ENCODE assay signal across 8 cellular contexts in genomic region chr19:12779162-12779993, GRCh38. TPM values are rescaled to one million over a fixed set of nuclear protein-coding genes. Genes with fewer than 3 reads are reported as not detected.
DNase-seq lines count a peak whose midpoint lies in the region; ATAC-seq, FAIRE-seq and TF ChIP-seq lines count a peak whose summit lies in the region.

No MANE protein-coding gene starts in this region.

- peak overlapping the region; percentile 86 for H3K4me2 ChIP-seq in A549

- H3K4me1 Mint-ChIP-seq in dendritic cell treated with granulocyte-macrophage colony-stimulating factor and Interleukin-4, amounts not matched to agents 40 ng/mL and 50 ng/mL, for 4 days (ENCODE audit: low read depth), result peaks cover 40% of the 10 kb centered on the region
- H3K4me1 Mint-ChIP-seq in mesothelial cell of epicardium, result peaks cover 32% of the 10 kb centered on the region

- H3K4me1 ChIP-seq in A549, result peaks cover 50% of the 10 kb centered on the region
- no peaks in the 10 kb centered on the region for H3K4me1 ChIP-seq in aorta (ENCODE audit: control insufficient read depth in 1 of 2, insufficient read depth in 2 of 2, low read length in 2 of 2)

- 78% methylated on average over 10 of the region's 15 CpGs for WGBS in A549 (ENCODE audit: missing lambda C conversion rate)
- 58 to 60% methylated on average over 15 of the region's 15 CpGs for WGBS in aorta, 2 donors

- H3K27ac Mint-ChIP-seq in dendritic cell treated with granulocyte-macrophage colony-stimulating factor and Interleukin-4, amounts not matched to agents 40 ng/mL and 50 ng/mL, for 4 days, result peak overlapping the region; percentile 91
- H3K27ac Mint-ChIP-seq in mesothelial cell of epicardium, result peak overlapping the region; percentile 96

- no peak for TF ChIP-seq POLR2A in A549 (IDR thresholded peaks at IDR 0.05; ENCODE audit: low read length)

- H3K27ac ChIP-seq in A549, result peak overlapping the region; percentile 91 to 99
- H3K27ac ChIP-seq in aorta (ENCODE audit: low read depth in 1 of 2, low read length in 2 of 2), result peak overlapping the region; percentile 83 to 84

- H3K9me3 ChIP-seq in A549, result no peaks in the 10 kb centered on the region
- H3K9me3 ChIP-seq in aorta (ENCODE audit: control insufficient read depth, low read length), result no peaks in the 10 kb centered on the region

- peak overlapping the region; percentile 55; the same call in 2 of the 3 replicates for H3K4me3 ChIP-seq in A549
- H3K4me3 ChIP-seq in aorta (ENCODE audit: low read length in 2 of 2), result no peak overlapping the region

- TF ChIP-seq CTCF in A549 (IDR thresholded peaks at IDR 0.05), result no peak
- TF ChIP-seq CTCF in GM12872 (IDR thresholded peaks at IDR 0.05; ENCODE audit: insufficient read depth, low read depth, low read length), result 0 out of 3 replicates have a peak, but pooled peaks have one; percentile 19
- no peak for TF ChIP-seq CTCF in mesothelial cell of epicardium (IDR thresholded peaks at IDR 0.05; ENCODE audit: unreplicated experiment)

- intact Hi-C loops in dendritic cell treated with granulocyte-macrophage colony-stimulating factor and Interleukin-4, amounts not matched to agents 40 ng/mL and 50 ng/mL, for 4 days (cut with micrococcal nuclease), result no loop called here
- intact Hi-C loops in aorta (cut with DNase I), result no loop called here

- POLR2A ChIA-PET in A549 (lab: Yijun Ruan, JAX), result interaction anchor here (2.7 to 3.9 kb wide), 2 partner anchors 9 to 14 kb away, joined by 24 to 122 read pairs; partner anchors contain the start of gene JUNB

- no peaks in the 10 kb centered on the region for H3K27me3 ChIP-seq in aorta (ENCODE audit: control insufficient read depth in 1 of 2, insufficient read depth in 2 of 2, low read length in 1 of 2)

- no peaks in the 10 kb centered on the region for H3K9me3 Mint-ChIP-seq in dendritic cell treated with granulocyte-macrophage colony-stimulating factor and Interleukin-4, amounts not matched to agents 40 ng/mL and 50 ng/mL, for 4 days
- no peaks in the 10 kb centered on the region for H3K9me3 Mint-ChIP-seq in mesothelial cell of epicardium

- peak; percentile 3 to 12; a peak in 3 of 6 replicates for ATAC-seq in A549
- no peak for ATAC-seq in aorta (ENCODE audit: low FRiP score)
- ATAC-seq in HG02642 (IDR thresholded peaks at IDR 0.05; ENCODE audit: poor library complexity, unreplicated experiment), result no peak

- no peaks in the 10 kb centered on the region for H3K36me3 ChIP-seq in aorta (ENCODE audit: control insufficient read depth in 1 of 2, insufficient read depth in 2 of 2, low read length in 1 of 2)

- CTCF ChIA-PET in A549 (lab: Yijun Ruan, JAX), result interaction anchor here (1.4 to 29.7 kb wide), 5 partner anchors 8 to 104 kb away, joined by 3 to 901 read pairs (median 58); partner anchors contain the start of genes BEST2, GET3, JUNB and PRDX2

- TF ChIP-seq EP300 in A549 (IDR thresholded peaks at IDR 0.05), result no peak

- peak overlapping the region; percentile 83 for H3K4me3 Mint-ChIP-seq in dendritic cell treated with granulocyte-macrophage colony-stimulating factor and Interleukin-4, amounts not matched to agents 40 ng/mL and 50 ng/mL, for 4 days
- H3K4me3 Mint-ChIP-seq in mesothelial cell of epicardium, result peak overlapping the region; percentile 73

- DNase-seq in A549 (ENCODE audit: low read depth in 1 of 2, low spot score in 1 of 2), result peak in 1 of 2 experiments; percentile 62
- DNase-seq in RPMI8226, result peak; percentile 53
- DNase-seq in mesothelial cell of epicardium (ENCODE audit: low spot score in 2 of 2, unreplicated experiment in 2 of 2), result peak in 1 of 2 experiments; percentile 55
- peak; percentile 87 to 89 for DNase-seq in aorta
- no peak for DNase-seq in GDM1 (lab: John Stamatoyannopoulos, UW)

- no peak for TF ChIP-seq RAD21 in A549 (conservative IDR thresholded peaks at IDR 0.05 in 1 of 2, IDR thresholded peaks at IDR 0.05 in 1 of 2)

- FAIRE-seq in A549 (lab: Jason Lieb, UNC), result no peak

- peaks cover 13% of the 10 kb centered on the region for H3K36me3 Mint-ChIP-seq in dendritic cell treated with granulocyte-macrophage colony-stimulating factor and Interleukin-4, amounts not matched to agents 40 ng/mL and 50 ng/mL, for 4 days (ENCODE audit: low read depth)
- no peaks in the 10 kb centered on the region for H3K36me3 Mint-ChIP-seq in mesothelial cell of epicardium

- no peaks in the 10 kb centered on the region for H3K27me3 Mint-ChIP-seq in dendritic cell treated with granulocyte-macrophage colony-stimulating factor and Interleukin-4, amounts not matched to agents 40 ng/mL and 50 ng/mL, for 4 days
- no peaks in the 10 kb centered on the region for H3K27me3 Mint-ChIP-seq in mesothelial cell of epicardium (ENCODE audit: low read depth)

TF ChIP-seq in A549, 52 proteins besides CTCF, POLR2A, EP300 and RAD21:
- TF ChIP-seq BHLHE40 (IDR thresholded peaks at IDR 0.05; ENCODE audit: low read depth, low read length), result no peak
- peak; percentile 18; the same call in 1 of the 2 replicates for TF ChIP-seq MAX (IDR thresholded peaks at IDR 0.05)

RNA-seq across cellular contexts. Expression of gene HOOK2, which starts 4.0 kb away (rescaled TPM):
- polyA plus RNA-seq in A549 (2011; rRNA removed) (8.3 and 10.1 TPM in 2 replicates), A549 (2017; fragmentation: RNase III; extraction: RNeasy Plus Mini Kit Qiagen cat#74134 plus additional on column Dnase treatment) (18.5 to 24.6 TPM (median 21.5 TPM) in 3 replicates), aorta (10 to 100 TPM; 14.4 to 92.5 TPM)
- 13.8 TPM in 2 replicates for polyA plus RNA-seq in A549 (2012; cell fraction: cytosol; rRNA removed)
- 40.4 and 46.5 TPM in 2 replicates for polyA plus RNA-seq in A549 (2012; cell fraction: nucleus; rRNA removed)
- 5.5 and 9.8 TPM in 2 replicates for polyA minus RNA-seq in A549 (2011; rRNA and poly(A)+ RNA removed)
- total RNA-seq in mesothelial cell of epicardium (89.2 to 93.7 TPM (median 92.7 TPM) in 3 replicates), aorta (10 to 100 TPM; 28.5 to 45.5 TPM)

RNA-seq across cellular contexts. Expression of gene JUNB, which starts 11.9 kb away (rescaled TPM):
- polyA plus RNA-seq in A549 (2011; rRNA removed), result 72.5 and 94.7 TPM in 2 replicates
- 165 and 253 TPM in 2 replicates for polyA plus RNA-seq in A549 (2012; cell fraction: cytosol; rRNA removed)
- 411 and 478 TPM in 2 replicates for polyA plus RNA-seq in A549 (2012; cell fraction: nucleus; rRNA removed)
- polyA plus RNA-seq in A549 (2017; fragmentation: RNase III; extraction: RNeasy Plus Mini Kit Qiagen cat#74134 plus additional on column Dnase treatment), result 47.2 to 57.7 TPM (median 55.6 TPM) in 3 replicates
- 30.8 and 31.4 TPM in 2 replicates for polyA minus RNA-seq in A549 (2011; rRNA and poly(A)+ RNA removed)
- total RNA-seq in mesothelial cell of epicardium, result 160 to 169 TPM (median 164 TPM) in 3 replicates
- 100 to 1,000 TPM; 250 to 609 TPM for total RNA-seq in aorta
- polyA plus RNA-seq in aorta, result 100 to 1,000 TPM in 1 of 2 donors, 10 to 100 TPM in 1; 97.0 to 623 TPM

RNA-seq across cellular contexts. Expression of gene PRDX2, which starts 22.2 kb away (rescaled TPM):
- polyA plus RNA-seq in A549 (2011; rRNA removed) (0.48 and 0.57 TPM in 2 replicates), A549 (2017; fragmentation: RNase III; extraction: RNeasy Plus Mini Kit Qiagen cat#74134 plus additional on column Dnase treatment) (0.49 to 0.91 TPM (median 0.84 TPM) in 3 replicates), aorta (100 to 1,000 TPM; 151 to 202 TPM)
- 1.1 and 1.3 TPM in 2 replicates for polyA plus RNA-seq in A549 (2012; cell fraction: cytosol; rRNA removed)
- 1.3 and 1.5 TPM in 2 replicates for polyA plus RNA-seq in A549 (2012; cell fraction: nucleus; rRNA removed)
- 0.49 and 0.95 TPM in 2 replicates for polyA minus RNA-seq in A549 (2011; rRNA and poly(A)+ RNA removed)
- total RNA-seq in mesothelial cell of epicardium (361 to 381 TPM (median 380 TPM) in 3 replicates), aorta (100 to 1,000 TPM in 1 of 2 donors, 10 to 100 TPM in 1; 90.5 to 118 TPM)

RNA-seq across cellular contexts. Expression of gene THSD8, which starts 22.5 kb away (rescaled TPM):
- 4.9 and 10.7 TPM in 2 replicates for polyA plus RNA-seq in A549 (2011; rRNA removed)
- polyA plus RNA-seq in A549 (2012; cell fraction: cytosol; rRNA removed), result not detected in 2 replicates
- 1.6 TPM in 1 of 2 replicates, not detected in the other for polyA plus RNA-seq in A549 (2012; cell fraction: nucleus; rRNA removed)
- not detected in 3 replicates for polyA plus RNA-seq in A549 (2017; fragmentation: RNase III; extraction: RNeasy Plus Mini Kit Qiagen cat#74134 plus additional on column Dnase treatment)
- polyA minus RNA-seq in A549 (2011; rRNA and poly(A)+ RNA removed), result 8.4 and 11.0 TPM in 2 replicates
- total RNA-seq in mesothelial cell of epicardium, result 8.4 to 11.4 TPM (median 8.8 TPM) in 3 replicates
- total RNA-seq in aorta, result 1 to 10 TPM in 1 of 2 donors, not detected in 1; 1.2 TPM
- polyA plus RNA-seq in aorta, result 1 to 10 TPM in 1 of 2 donors, not detected in 1; 2.5 TPM

RNA-seq across cellular contexts. Expression of gene RNASEH2A, which starts 27.0 kb away (rescaled TPM):
- polyA plus RNA-seq in A549 (2011; rRNA removed) (27.2 and 37.2 TPM in 2 replicates), A549 (2017; fragmentation: RNase III; extraction: RNeasy Plus Mini Kit Qiagen cat#74134 plus additional on column Dnase treatment) (40.7 to 45.5 TPM (median 41.7 TPM) in 3 replicates), aorta (1 to 10 TPM; 1.6 to 3.3 TPM)
- 64.6 and 74.8 TPM in 2 replicates for polyA plus RNA-seq in A549 (2012; cell fraction: cytosol; rRNA removed)
- 59.6 and 69.3 TPM in 2 replicates for polyA plus RNA-seq in A549 (2012; cell fraction: nucleus; rRNA removed)
- polyA minus RNA-seq in A549 (2011; rRNA and poly(A)+ RNA removed), result 47.2 and 53.1 TPM in 2 replicates
- total RNA-seq in mesothelial cell of epicardium (17.5 to 22.7 TPM (median 19.8 TPM) in 3 replicates), aorta (1 to 10 TPM; 2.9 to 7.2 TPM)

Comparison
In these comparisons a context has a peak if more than half of its experiments do, and no peak if none do; other contexts are left out.
1. ATAC-seq: peak in A549 (2 of 2); none in aorta (single experiment) and HG02642 (single experiment).